Comparison of ENCODE assay signal across 16 cellular contexts in the genomic region with DNA sequence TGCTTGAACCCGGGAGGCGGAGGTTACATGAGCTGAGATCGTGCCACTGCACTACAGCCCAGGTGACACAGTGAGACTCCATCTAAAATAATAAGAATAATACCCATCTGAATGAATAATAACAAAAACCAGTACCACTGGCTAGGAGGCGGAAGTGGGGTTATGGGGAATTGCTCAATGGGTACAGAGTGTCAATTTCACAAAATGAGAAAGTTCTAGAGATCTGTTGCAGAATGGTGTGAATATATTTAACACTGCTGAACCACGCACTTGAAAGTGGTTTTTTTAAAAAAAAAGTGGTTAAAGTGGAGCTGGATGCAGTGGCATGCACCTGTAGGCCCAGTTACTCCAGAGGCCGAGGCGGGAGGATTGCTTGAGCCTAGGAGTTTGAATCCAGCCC. TPM values are rescaled to one million over a fixed set of nuclear protein-coding genes. Genes with fewer than 3 reads are reported as not detected.
DNase-seq lines count a peak whose midpoint lies in the region; ATAC-seq and TF ChIP-seq lines count a peak whose summit lies in the region.
"Had no signal": no experiment of that assay in that cellular context is flagged by ENCODE, and none has a peak within 500 bp of the region (broad histone marks: within the 10 kb centered on the region; RNA-seq: fewer than 3 reads in every experiment).

No MANE protein-coding gene starts in this region.

- H3K27ac Mint-ChIP-seq in activated T-cell treated with anti-CD3 and anti-CD28 coated beads, Interleukin-2, amount 50 U/mL, for 72 hours = peak overlapping the region; percentile 17
- H3K27ac Mint-ChIP-seq in activated T-cell treated with anti-CD3 and anti-CD28 coated beads, Interleukin-2, amount 50 U/mL, for 24 hours = no peak overlapping the region
- H3K27ac Mint-ChIP-seq in memory B cell = peak overlapping the region; percentile 99

- no peak for TF ChIP-seq CTCF in tibial artery (IDR thresholded peaks at IDR 0.05)

- peaks cover 0 to 2% of the 10 kb centered on the region in 2 donors for H3K9me3 Mint-ChIP-seq in activated T-cell treated with anti-CD3 and anti-CD28 coated beads, Interleukin-2, amount 50 U/mL, for 72 hours
- peaks cover 2% of the 10 kb centered on the region for H3K9me3 Mint-ChIP-seq in activated T-cell treated with anti-CD3 and anti-CD28 coated beads, Interleukin-2, amount 50 U/mL, for 24 hours
- peaks cover 2% of the 10 kb centered on the region for H3K9me3 Mint-ChIP-seq in memory B cell
- H3K9me3 Mint-ChIP-seq: neural crest cell had no signal

- no peak for ATAC-seq in activated T-cell treated with anti-CD3 and anti-CD28 coated beads, Interleukin-2, amount 50 U/mL, for 72 hours (replicated peaks in 1 of 2)
- ATAC-seq in memory B cell (ENCODE audit: low read depth) = no peak
- ATAC-seq: foreskin keratinocyte had no signal

- peak overlapping the region; percentile 17 to 66 for H3K4me3 Mint-ChIP-seq in activated T-cell treated with anti-CD3 and anti-CD28 coated beads, Interleukin-2, amount 50 U/mL, for 72 hours
- no peak overlapping the region for H3K4me3 Mint-ChIP-seq in activated T-cell treated with anti-CD3 and anti-CD28 coated beads, Interleukin-2, amount 50 U/mL, for 24 hours
- no peak overlapping the region for H3K4me3 Mint-ChIP-seq in memory B cell
- H3K4me3 Mint-ChIP-seq: neural crest cell had no signal

- peaks cover 7 to 44% (median 24%) of the 10 kb centered on the region in 5 donors for H3K4me1 ChIP-seq in subcutaneous abdominal adipose tissue (ENCODE audit: control insufficient read depth in 5 of 5, insufficient read depth in 5 of 5, low read length in 5 of 5)
- H3K4me1 ChIP-seq in tibial artery = peaks cover 3 to 31% (median 23%) of the 10 kb centered on the region in 4 donors

- no peaks in the 10 kb centered on the region for H3K9me3 ChIP-seq in subcutaneous abdominal adipose tissue (ENCODE audit: control insufficient read depth in 5 of 5, low read length in 5 of 5)
- no peaks in the 10 kb centered on the region for H3K9me3 ChIP-seq in tibial artery
- H3K9me3 ChIP-seq: adrenal gland, right lobe of liver had no signal

- peaks cover 55% of the 10 kb centered on the region for H3K4me1 Mint-ChIP-seq in activated T-cell treated with anti-CD3 and anti-CD28 coated beads, Interleukin-2, amount 50 U/mL, for 72 hours (ENCODE audit: low read depth)
- H3K4me1 Mint-ChIP-seq in activated T-cell treated with anti-CD3 and anti-CD28 coated beads, Interleukin-2, amount 50 U/mL, for 24 hours (ENCODE audit: low read depth) = peaks cover 47% of the 10 kb centered on the region
- peaks cover 25% of the 10 kb centered on the region for H3K4me1 Mint-ChIP-seq in memory B cell
- H3K4me1 Mint-ChIP-seq: neural crest cell had no signal

- H3K4me3 ChIP-seq in subcutaneous abdominal adipose tissue (ENCODE audit: low read depth in 1 of 5, low read length in 5 of 5) = no peak overlapping the region
- no peak overlapping the region for H3K4me3 ChIP-seq in tibial artery
- H3K4me3 ChIP-seq: adrenal gland, right lobe of liver had no signal

- H3K27ac ChIP-seq in subcutaneous abdominal adipose tissue (ENCODE audit: low read depth, low read length) (peak overlapping the region; percentile 56), tibial artery (peak overlapping the region in 1 of 2 donors; percentile 77)
- H3K27ac ChIP-seq: foreskin keratinocyte, right lobe of liver had no signal

- intact Hi-C loops in tibial artery (cut with DNase I; ENCODE audit: low total_unique reads) = no loop called here

- H3K36me3 Mint-ChIP-seq in activated T-cell treated with anti-CD3 and anti-CD28 coated beads, Interleukin-2, amount 50 U/mL, for 72 hours (ENCODE audit: insufficient read depth in 2 of 2) = peaks cover 0 to 2% of the 10 kb centered on the region in 2 donors
- no peaks in the 10 kb centered on the region for H3K36me3 Mint-ChIP-seq in activated T-cell treated with anti-CD3 and anti-CD28 coated beads, Interleukin-2, amount 50 U/mL, for 24 hours (ENCODE audit: low read depth)
- no peaks in the 10 kb centered on the region for H3K36me3 Mint-ChIP-seq in memory B cell

- H3K27me3 Mint-ChIP-seq in activated T-cell treated with anti-CD3 and anti-CD28 coated beads, Interleukin-2, amount 50 U/mL, for 72 hours (ENCODE audit: low read depth) = peaks cover 28% of the 10 kb centered on the region
- H3K27me3 Mint-ChIP-seq in activated T-cell treated with anti-CD3 and anti-CD28 coated beads, Interleukin-2, amount 50 U/mL, for 24 hours = peaks cover 9% of the 10 kb centered on the region
- no peaks in the 10 kb centered on the region for H3K27me3 Mint-ChIP-seq in memory B cell

- H3K9ac ChIP-seq in subcutaneous abdominal adipose tissue (ENCODE audit: low read length in 5 of 5) = no peak overlapping the region

- DNase-seq in activated T-cell treated with anti-CD3 and anti-CD28 coated beads, Interleukin-2, amount 50 U/mL, for 72 hours = no peak
- DNase-seq in activated T-cell treated with anti-CD3 and anti-CD28 coated beads, Interleukin-2, amount 50 U/mL, for 24 hours = no peak
- DNase-seq in MV-4-11 (lab: John Stamatoyannopoulos, UW) = peak; percentile 79
- DNase-seq in memory B cell (ENCODE audit: low spot score in 2 of 2) = no peak
- no peak for DNase-seq in islet precursor cell
- DNase-seq in tibial artery = no peak
- DNase-seq in NCI-H510A treated with DMSO at 0.1 percent for 48 hours (lab: John Stamatoyannopoulos, UW) = no peak
- DNase-seq: adrenal gland; central memory CD4-positive, alpha-beta T cell; foreskin keratinocyte; IMR-90; mammary epithelial cell; right lobe of liver; stimulated activated CD4-positive, alpha-beta T cell treated with anti-CD3 and anti-CD28 coated beads, Interleukin-4, amount 100 ng/mL, for 24 hours had no signal

- peaks cover 0 to 2% (median 0%) of the 10 kb centered on the region in 5 donors for H3K27me3 ChIP-seq in subcutaneous abdominal adipose tissue (ENCODE audit: control insufficient read depth in 5 of 5, insufficient read depth in 4 of 5, low read length in 5 of 5)
- no peaks in the 10 kb centered on the region for H3K27me3 ChIP-seq in tibial artery
- H3K27me3 ChIP-seq: adrenal gland, right lobe of liver had no signal

- H3K36me3 ChIP-seq in subcutaneous abdominal adipose tissue (ENCODE audit: control insufficient read depth in 5 of 5, insufficient read depth in 5 of 5, low read length in 5 of 5) (no peaks in the 10 kb centered on the region), tibial artery (no peaks in the 10 kb centered on the region)
- H3K36me3 ChIP-seq: adrenal gland, right lobe of liver had no signal

RNA-seq across cellular contexts. Expression of a gene that starts 18.5 kb away (rescaled TPM):
- total RNA-seq in activated T-cell treated with anti-CD3 and anti-CD28 coated beads, Interleukin-2, amount 50 U/mL, for 72 hours = under 1 TPM; 0.36 to 0.76 TPM

Comparison
In these comparisons a context has a peak if more than half of its experiments do, and no peak if none do; other contexts are left out.
1. H3K4me3 Mint-ChIP-seq: peak in activated T-cell treated with anti-CD3 and anti-CD28 coated beads, Interleukin-2, amount 50 U/mL, for 72 hours (2 of 2); none in activated T-cell treated with anti-CD3 and anti-CD28 coated beads, Interleukin-2, amount 50 U/mL, for 24 hours (single experiment) and memory B cell (single experiment).